8 cellular contexts compared by ENCODE assay signal in the genomic region with DNA sequence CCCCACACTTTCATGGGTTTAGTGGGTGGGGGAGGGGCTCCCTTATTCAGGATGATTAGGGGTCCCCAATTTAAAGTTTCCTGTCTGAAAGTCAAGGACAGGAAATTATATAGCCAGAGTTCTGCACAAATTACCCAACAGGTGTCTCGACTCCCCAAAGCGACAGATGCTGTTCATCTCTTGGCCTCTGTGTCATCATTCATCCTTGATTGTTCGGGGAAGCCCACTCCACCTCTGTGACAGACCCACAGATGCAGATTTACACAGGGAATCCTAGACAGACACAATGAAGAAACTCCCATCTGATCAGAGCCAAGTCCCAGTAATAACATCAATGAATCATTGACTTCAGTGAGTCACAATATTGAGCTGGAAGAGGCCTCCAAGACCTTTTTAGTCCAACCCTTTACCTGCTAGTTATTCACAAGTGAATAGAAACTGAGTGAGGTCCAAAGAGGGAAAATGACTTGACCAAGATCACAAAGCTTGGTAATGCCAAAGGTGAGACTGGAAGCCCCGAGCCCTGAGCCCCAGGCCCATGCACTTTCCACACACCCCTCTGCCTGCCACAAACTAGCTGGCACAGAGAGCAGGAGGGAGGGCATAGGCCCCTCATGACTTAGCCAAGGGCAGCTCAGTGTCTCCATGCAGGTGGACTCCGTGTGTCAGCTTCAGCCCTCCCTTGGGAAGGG. TPM values are rescaled to one million over a fixed set of nuclear protein-coding genes. Genes with fewer than 3 reads are reported as not detected.
DNase-seq lines count a peak whose midpoint lies in the region; ATAC-seq and TF ChIP-seq lines count a peak whose summit lies in the region.

No MANE protein-coding gene starts in this region.

- no peaks in the 10 kb centered on the region for H3K9me3 Mint-ChIP-seq in CD4-positive, alpha-beta memory T cell
- H3K9me3 Mint-ChIP-seq in nephron progenitor cell = no peaks in the 10 kb centered on the region

- H3K4me2 ChIP-seq in Loucy (ENCODE audit: low read depth, low read length, poor library complexity, severe bottlenecking) = no peak overlapping the region

- no peaks in the 10 kb centered on the region for H3K27me3 ChIP-seq in CD4-positive, alpha-beta memory T cell (ENCODE audit: insufficient read depth, low read length)
- no peaks in the 10 kb centered on the region for H3K27me3 ChIP-seq in Loucy (ENCODE audit: insufficient read depth, low read length, poor library complexity, severe bottlenecking)

- TF ChIP-seq CTCF in Loucy (conservative IDR thresholded peaks at IDR 0.05; ENCODE audit: low read length) = no peak
- no peak for TF ChIP-seq CTCF in cardiac fibroblast (IDR thresholded peaks at IDR 0.05; ENCODE audit: low read depth, low read length)
- no peak for TF ChIP-seq CTCF in nephron progenitor cell (IDR thresholded peaks at IDR 0.05)

- peak overlapping the region in 2 of 7 donors; percentile 92 to 96 for H3K27ac Mint-ChIP-seq in CD4-positive, alpha-beta memory T cell
- H3K27ac Mint-ChIP-seq in nephron progenitor cell = peak overlapping the region; percentile 95

- intact Hi-C loops in CD4-positive, alpha-beta memory T cell (cut with micrococcal nuclease) = no loop called here

- peaks cover 34 to 51% (median 40%) of the 10 kb centered on the region in 4 donors for H3K4me1 Mint-ChIP-seq in CD4-positive, alpha-beta memory T cell
- H3K4me1 Mint-ChIP-seq in nephron progenitor cell = peaks cover 87% of the 10 kb centered on the region

- no peaks in the 10 kb centered on the region for H3K9me3 ChIP-seq in CD4-positive, alpha-beta memory T cell (ENCODE audit: control insufficient read depth in 1 of 2, low read length in 2 of 2)
- no peaks in the 10 kb centered on the region for H3K9me3 ChIP-seq in Loucy (ENCODE audit: insufficient read depth, low read depth, low read length)

- peaks cover 55% of the 10 kb centered on the region for H3K4me1 ChIP-seq in CD4-positive, alpha-beta memory T cell (ENCODE audit: insufficient read depth, low read length)
- H3K4me1 ChIP-seq in Loucy (ENCODE audit: insufficient read depth, low read length, poor library complexity, severe bottlenecking) = peaks cover 59% of the 10 kb centered on the region

- H3K79me2 ChIP-seq in Loucy (ENCODE audit: insufficient read depth, low read length) = no peaks in the 10 kb centered on the region

- DNase-seq in CD4-positive, alpha-beta memory T cell = no peak
- DNase-seq in cardiac fibroblast (ENCODE audit: low read depth in 2 of 2) (peak; percentile 42 to 91), nephron progenitor cell (no peak), AML-193 (lab: John Stamatoyannopoulos, UW) (no peak)

- H3K27ac ChIP-seq in CD4-positive, alpha-beta memory T cell (ENCODE audit: low read depth, low read length) = peak overlapping the region; percentile 50

- H3F3A ChIP-seq in Loucy (ENCODE audit: low read depth) = 0 out of 2 replicates have a peak, but pooled peaks cover 4% of the 10 kb centered on the region

- no peaks in the 10 kb centered on the region for H3K36me3 Mint-ChIP-seq in CD4-positive, alpha-beta memory T cell
- no peaks in the 10 kb centered on the region for H3K36me3 Mint-ChIP-seq in nephron progenitor cell (ENCODE audit: low read depth)

- no peak overlapping the region for H3K4me3 ChIP-seq in CD4-positive, alpha-beta memory T cell (ENCODE audit: low read length in 2 of 2)
- no peak overlapping the region for H3K4me3 ChIP-seq in Loucy (ENCODE audit: low read length, poor library complexity, severe bottlenecking)
- no peak overlapping the region for H3K4me3 ChIP-seq in cardiac fibroblast (replicated peaks in 1 of 2; ENCODE audit: low read depth in 2 of 2, low read length in 2 of 2)

- no peaks in the 10 kb centered on the region for H4K20me1 ChIP-seq in Loucy (ENCODE audit: insufficient read depth, low read length, poor library complexity, severe bottlenecking)

- H3K36me3 ChIP-seq in CD4-positive, alpha-beta memory T cell (ENCODE audit: insufficient read depth, low read length) = no peaks in the 10 kb centered on the region
- H3K36me3 ChIP-seq in Loucy (ENCODE audit: insufficient read depth, low read length) = no peaks in the 10 kb centered on the region

- no peaks in the 10 kb centered on the region for H3K27me3 Mint-ChIP-seq in CD4-positive, alpha-beta memory T cell
- no peaks in the 10 kb centered on the region for H3K27me3 Mint-ChIP-seq in nephron progenitor cell (ENCODE audit: low read depth, poor library complexity)

- no peak overlapping the region for H2AFZ ChIP-seq in Loucy (ENCODE audit: low read length)

- CTCF ChIA-PET in CD4-positive, alpha-beta memory T cell (lab: Charles Lee; ENCODE audit: partially characterized antibody) = interaction anchor here (1.0 to 6.4 kb wide), 12 partner anchors 9 to 297 kb away, joined by 3 to 178 read pairs (median 8); partner anchors contain the start of genes BMF and SRP14

- no peak for ATAC-seq in GM18517 (IDR thresholded peaks at IDR 0.05; ENCODE audit: unreplicated experiment)
- no peak for ATAC-seq in GM19463 (IDR thresholded peaks at IDR 0.05; ENCODE audit: unreplicated experiment)
- ATAC-seq in HG03039 (IDR thresholded peaks at IDR 0.05; ENCODE audit: unreplicated experiment) = no peak

- no peaks in the 10 kb centered on the region for H3K9me2 ChIP-seq in Loucy (replicated peaks; ENCODE audit: low read depth, low read length)

- H3K4me3 Mint-ChIP-seq in CD4-positive, alpha-beta memory T cell = peak overlapping the region in 1 of 8 donors; percentile 77
- H3K4me3 Mint-ChIP-seq in nephron progenitor cell = no peak overlapping the region

- peak overlapping the region; percentile 24 for H3K9ac ChIP-seq in Loucy (ENCODE audit: low read depth, low read length, poor library complexity, severe bottlenecking)

- POLR2A ChIA-PET in CD4-positive, alpha-beta memory T cell (lab: Charles Lee; ENCODE audit: partially characterized antibody) = interaction anchor here (2.6 to 4.1 kb wide), 5 partner anchors 9 to 262 kb away, joined by 10 to 63 read pairs (median 36); partner anchors contain the start of genes BMF and SRP14

RNA-seq across cellular contexts. Expression of gene SRP14, which starts 7.9 kb away (rescaled TPM):
- 100 to 1,000 TPM; 118 to 120 TPM for total RNA-seq in CD4-positive, alpha-beta memory T cell
- polyA plus RNA-seq in CD4-positive, alpha-beta memory T cell = 1,000 to 10,000 TPM in 1 of 2 donors, 100 to 1,000 TPM in 1; 773 to 1,035 TPM

Comparison
In these comparisons a context has a peak if more than half of its experiments do, and no peak if none do; other contexts are left out.
1. DNase-seq: peak in cardiac fibroblast (2 of 2); none in CD4-positive, alpha-beta memory T cell (0 of 5), nephron progenitor cell (single experiment) and AML-193 (0 of 2).